9 cellular contexts compared by ENCODE assay signal in genomic region chr16:84175351-84176081, GRCh38. TPM values are rescaled to one million over a fixed set of nuclear protein-coding genes. Genes with fewer than 3 reads are reported as not detected.
DNase-seq lines count a peak whose midpoint lies in the region; ATAC-seq, FAIRE-seq and TF ChIP-seq lines count a peak whose summit lies in the region.
"Had no signal": no experiment of that assay in that cellular context is flagged by ENCODE, and none has a peak within 500 bp of the region (broad histone marks: within the 10 kb centered on the region; RNA-seq: fewer than 3 reads in every experiment).

No MANE protein-coding gene starts in this region.

- peaks cover 12% of the 10 kb centered on the region for H3K27me3 Mint-ChIP-seq in brain

- no peaks in the 10 kb centered on the region for H3K9me3 ChIP-seq in keratinocyte (ENCODE audit: control insufficient read depth, low read depth, low read length)

- dilution Hi-C loops in keratinocyte (cut with MboI; ENCODE audit: extremely low pct_ligation_motif_present, low sequenced_read_pairs): no loop called here

- H3K4me3 ChIP-seq in keratinocyte (ENCODE audit: control insufficient read depth in 2 of 3, extremely low read depth in 1 of 3, insufficient read depth in 2 of 3, low read depth in 1 of 3, low read length in 3 of 3): no peak overlapping the region

- no peaks in the 10 kb centered on the region for H3K9me1 ChIP-seq in keratinocyte (ENCODE audit: control insufficient read depth, extremely low read depth, insufficient read depth, low read length)

- H3K9me3 Mint-ChIP-seq in brain: no peaks in the 10 kb centered on the region

- H3K9ac ChIP-seq in keratinocyte (ENCODE audit: control insufficient read depth, extremely low read depth, insufficient read depth, low read length): no peak overlapping the region

- no peaks in the 10 kb centered on the region for H3K27me3 ChIP-seq in keratinocyte (ENCODE audit: control insufficient read depth, extremely low read depth, insufficient read depth, low read length)

- no peak overlapping the region for H2AFZ ChIP-seq in keratinocyte (ENCODE audit: control insufficient read depth, low read length)

- peaks cover 29% of the 10 kb centered on the region for H3K4me1 ChIP-seq in keratinocyte (ENCODE audit: control insufficient read depth, extremely low read depth, insufficient read depth, low read length)

- no peaks in the 10 kb centered on the region for H4K20me1 ChIP-seq in keratinocyte (ENCODE audit: control insufficient read depth, extremely low read depth, insufficient read depth, low read length)

- peak; percentile 70 for ATAC-seq in GM21825 (IDR thresholded peaks at IDR 0.05; ENCODE audit: unreplicated experiment)

- TF ChIP-seq CTCF in brain (conservative IDR thresholded peaks at IDR 0.05) (peak; percentile 68 to 81), keratinocyte (optimal IDR thresholded peaks at IDR 0.05 in 1 of 3, IDR thresholded peaks at IDR 0.05 in 1 of 3, conservative IDR thresholded peaks at IDR 0.05 in 1 of 3; ENCODE audit: extremely low read depth in 1 of 3, insufficient read depth in 2 of 3, low read length in 3 of 3) (peak; percentile 57 to 95 (median 93))

- no peak overlapping the region for H3K27ac ChIP-seq in keratinocyte (ENCODE audit: control insufficient read depth, insufficient read depth, low read length)

- no peaks in the 10 kb centered on the region for H3K36me3 Mint-ChIP-seq in brain

- peak overlapping the region; percentile 19 to 88 (median 71) for H3K27ac Mint-ChIP-seq in brain

- H3K4me1 Mint-ChIP-seq in brain: peaks cover 36% of the 10 kb centered on the region

- peak; percentile 47 for DNase-seq in DMS153 treated with DMSO at 0.1 percent for 48 hours (lab: John Stamatoyannopoulos, UW; ENCODE audit: unreplicated experiment)
- DNase-seq in M059J (ENCODE audit: low read depth): peak; percentile 70
- DNase-seq in T follicular helper cell (ENCODE audit: low read depth): peak; percentile 39
- DNase-seq in keratinocyte (ENCODE audit: low read depth, low spot score): no peak
- peak; percentile 57 for DNase-seq in stimulated activated CD4-positive, alpha-beta T cell treated with anti-CD3 and anti-CD28 coated beads, Interleukin-4, amount 100 ng/mL, for 24 hours
- no peak for DNase-seq in hepatic stellate cell (ENCODE audit: low spot score)

- H3K4me2 ChIP-seq in keratinocyte (ENCODE audit: control insufficient read depth, extremely low read depth, insufficient read depth, low read depth, low read length): no peak overlapping the region

- peak overlapping the region in 1 of 5 experiments; percentile 23 for H3K4me3 Mint-ChIP-seq in brain

- FAIRE-seq in keratinocyte (lab: Jason Lieb, UNC): peak; percentile 86

- no peaks in the 10 kb centered on the region for H3K79me2 ChIP-seq in keratinocyte (ENCODE audit: control insufficient read depth, insufficient read depth, low read length)

- H3K36me3 ChIP-seq in keratinocyte (ENCODE audit: control insufficient read depth in 2 of 2, extremely low read depth in 1 of 2, insufficient read depth in 2 of 2, low read length in 2 of 2): peaks cover 7 to 8% of the 10 kb centered on the region in 2 experiments

RNA-seq across cellular contexts. Expression of gene TAF1C, which starts 11.3 kb away (rescaled TPM):
- 15.1 and 23.4 TPM in 2 replicates for total RNA-seq in M059J (2014; rRNA removed; shearing (Covaris generic))
- polyA plus RNA-seq in brain (ENCODE audit: insufficient read depth, low read depth, low replicate concordance): 18.5 TPM
- 6.5 to 11.4 TPM (median 9.9 TPM) in 3 replicates for polyA plus RNA-seq in keratinocyte
- polyA plus RNA-seq in keratinocyte (2011; ENCODE audit: low read depth): 8.0 TPM
- 2.8 and 4.0 TPM in 2 replicates for polyA plus RNA-seq in keratinocyte (2011; cell fraction: cytosol; rRNA removed)
- 52.4 and 61.1 TPM in 2 replicates for polyA plus RNA-seq in keratinocyte (2011; cell fraction: nucleus; rRNA removed)
- 14.6 and 15.1 TPM in 2 replicates for polyA plus RNA-seq in keratinocyte (2012; ENCODE audit: low replicate concordance)
- polyA minus RNA-seq in keratinocyte: 12.1 to 32.3 TPM (median 16.4 TPM) in 3 replicates
- polyA minus RNA-seq in keratinocyte (2011; cell fraction: cytosol; rRNA and poly(A)+ RNA removed): 8.2 TPM
- polyA minus RNA-seq in keratinocyte (2011; cell fraction: nucleus; rRNA and poly(A)+ RNA removed): 15.7 and 15.8 TPM in 2 replicates

RNA-seq across cellular contexts. Expression of gene ADAD2, which starts 15.4 kb away (rescaled TPM):
- total RNA-seq in M059J (2014; rRNA removed; shearing (Covaris generic)): not detected in 2 replicates
- polyA plus RNA-seq in brain (ENCODE audit: insufficient read depth, low read depth, low replicate concordance) (0.54 TPM), keratinocyte (not detected in 3 replicates)
- polyA plus RNA-seq in keratinocyte (2011; ENCODE audit: low read depth): not detected
- not detected in 2 replicates for polyA plus RNA-seq in keratinocyte (2011; cell fraction: cytosol; rRNA removed)
- polyA plus RNA-seq in keratinocyte (2011; cell fraction: nucleus; rRNA removed): not detected in 2 replicates
- not detected in 2 replicates for polyA plus RNA-seq in keratinocyte (2012; ENCODE audit: low replicate concordance)
- not detected in 3 replicates for polyA minus RNA-seq in keratinocyte
- polyA minus RNA-seq in keratinocyte (2011; cell fraction: cytosol; rRNA and poly(A)+ RNA removed): not detected
- polyA minus RNA-seq in keratinocyte (2011; cell fraction: nucleus; rRNA and poly(A)+ RNA removed): not detected in 2 replicates
- total RNA-seq: T-helper 2 cell treated with Interferon-gamma antibody and Interleukin-4, amounts not matched to agents 100 ng/mL and 5 ng/mL, for 36 hours had no signal

RNA-seq across cellular contexts. Expression of gene DNAAF1, which starts 30.4 kb away (rescaled TPM):
- not detected in 2 replicates for total RNA-seq in M059J (2014; rRNA removed; shearing (Covaris generic))
- polyA plus RNA-seq in brain (ENCODE audit: insufficient read depth, low read depth, low replicate concordance) (0.53 TPM), keratinocyte (0.01 TPM in 1 of 3 replicates, not detected in the others)
- not detected for polyA plus RNA-seq in keratinocyte (2011; ENCODE audit: low read depth)
- polyA plus RNA-seq in keratinocyte (2011; cell fraction: cytosol; rRNA removed): not detected in 2 replicates
- 0.05 and 0.15 TPM in 2 replicates for polyA plus RNA-seq in keratinocyte (2011; cell fraction: nucleus; rRNA removed)
- 0.03 and 1.4 TPM in 2 replicates for polyA plus RNA-seq in keratinocyte (2012; ENCODE audit: low replicate concordance)
- not detected in 3 replicates for polyA minus RNA-seq in keratinocyte
- polyA minus RNA-seq in keratinocyte (2011; cell fraction: cytosol; rRNA and poly(A)+ RNA removed): not detected
- not detected in 2 replicates for polyA minus RNA-seq in keratinocyte (2011; cell fraction: nucleus; rRNA and poly(A)+ RNA removed)
- total RNA-seq: T-helper 2 cell treated with Interferon-gamma antibody and Interleukin-4, amounts not matched to agents 100 ng/mL and 5 ng/mL, for 36 hours had no signal

RNA-seq across cellular contexts. Expression of gene HSDL1, which starts 30.5 kb away (rescaled TPM):
- 26.5 and 40.9 TPM in 2 replicates for total RNA-seq in M059J (2014; rRNA removed; shearing (Covaris generic))
- polyA plus RNA-seq in brain (ENCODE audit: insufficient read depth, low read depth, low replicate concordance) (30.0 TPM), keratinocyte (13.3 to 18.1 TPM (median 14.9 TPM) in 3 replicates)
- polyA plus RNA-seq in keratinocyte (2011; ENCODE audit: low read depth): 15.7 TPM
- 9.7 and 17.3 TPM in 2 replicates for polyA plus RNA-seq in keratinocyte (2011; cell fraction: cytosol; rRNA removed)
- 17.7 and 20.8 TPM in 2 replicates for polyA plus RNA-seq in keratinocyte (2011; cell fraction: nucleus; rRNA removed)
- polyA plus RNA-seq in keratinocyte (2012; ENCODE audit: low replicate concordance): 10.2 and 12.5 TPM in 2 replicates
- polyA minus RNA-seq in keratinocyte: 5.1 to 17.3 TPM (median 16.3 TPM) in 3 replicates
- 14.8 TPM for polyA minus RNA-seq in keratinocyte (2011; cell fraction: cytosol; rRNA and poly(A)+ RNA removed)
- 9.0 and 11.0 TPM in 2 replicates for polyA minus RNA-seq in keratinocyte (2011; cell fraction: nucleus; rRNA and poly(A)+ RNA removed)

RNA-seq across cellular contexts. Expression of gene MBTPS1, which starts 58.8 kb away (rescaled TPM):
- 62.1 and 93.7 TPM in 2 replicates for total RNA-seq in M059J (2014; rRNA removed; shearing (Covaris generic))
- polyA plus RNA-seq in brain (ENCODE audit: insufficient read depth, low read depth, low replicate concordance) (71.6 TPM), keratinocyte (47.5 to 56.0 TPM (median 52.5 TPM) in 3 replicates)
- 52.2 TPM for polyA plus RNA-seq in keratinocyte (2011; ENCODE audit: low read depth)
- 37.7 and 49.6 TPM in 2 replicates for polyA plus RNA-seq in keratinocyte (2011; cell fraction: cytosol; rRNA removed)
- 102 and 110 TPM in 2 replicates for polyA plus RNA-seq in keratinocyte (2011; cell fraction: nucleus; rRNA removed)
- polyA plus RNA-seq in keratinocyte (2012; ENCODE audit: low replicate concordance): 24.9 and 45.0 TPM in 2 replicates
- polyA minus RNA-seq in keratinocyte: 67.1 to 98.1 TPM (median 81.7 TPM) in 3 replicates
- 96.9 TPM for polyA minus RNA-seq in keratinocyte (2011; cell fraction: cytosol; rRNA and poly(A)+ RNA removed)
- polyA minus RNA-seq in keratinocyte (2011; cell fraction: nucleus; rRNA and poly(A)+ RNA removed): 111 and 149 TPM in 2 replicates

Comparison
In these comparisons a context has a peak if more than half of its experiments do, and no peak if none do; other contexts are left out.
1. DNase-seq: peak in DMS153 treated with DMSO at 0.1 percent for 48 hours (single experiment), M059J (single experiment), T follicular helper cell (single experiment) and stimulated activated CD4-positive, alpha-beta T cell treated with anti-CD3 and anti-CD28 coated beads, Interleukin-4, amount 100 ng/mL, for 24 hours (single experiment); none in keratinocyte (single experiment) and hepatic stellate cell (single experiment).